ENCODE assay signal across 13 cellular contexts in genomic region chr13:97280478-97280877, GRCh38. TPM values are rescaled to one million over a fixed set of nuclear protein-coding genes. Genes with fewer than 3 reads are reported as not detected.
DNase-seq lines count a peak whose midpoint lies in the region; ATAC-seq and TF ChIP-seq lines count a peak whose summit lies in the region.
"Had no signal": no experiment of that assay in that cellular context is flagged by ENCODE, and none has a peak within 500 bp of the region (broad histone marks: within the 10 kb centered on the region; RNA-seq: fewer than 3 reads in every experiment).

No MANE protein-coding gene starts in this region.

- peak; percentile 59; the same call in 2 of the 3 replicates for ATAC-seq in GM23338
- peak; percentile 62 for ATAC-seq in WTC11
- ATAC-seq in HG02981 (IDR thresholded peaks at IDR 0.05; ENCODE audit: unreplicated experiment): no peak
- no peak for ATAC-seq in GM18498 (IDR thresholded peaks at IDR 0.05; ENCODE audit: unreplicated experiment)
- ATAC-seq in GM19463 (IDR thresholded peaks at IDR 0.05; ENCODE audit: unreplicated experiment): no peak
- ATAC-seq: stimulated activated naive B cell treated with anti-CD40 and anti-IgM and Interleukin-4, amounts not matched to agents 10 μg/mL and 1 μg/mL and 100 μg/mL, for 72 hours had no signal

- intact Hi-C loops in head of caudate nucleus (cut with DNase I): no loop called here
- intact Hi-C loops in lower leg skin (cut with DNase I; ENCODE audit: low total_unique reads): loop anchor here (2.0 to 10.0 kb wide), 2 partner anchors 46 to 1194 kb away; no protein-coding TSS in a partner anchor

- H3K9me2 ChIP-seq in GM23338 (ENCODE audit: insufficient read depth): no peaks in the 10 kb centered on the region

- POLR2A ChIA-PET in WTC11 (lab: Charles Lee): no interaction called here

- no peaks in the 10 kb centered on the region for H3K27me3 ChIP-seq in GM23338 (ENCODE audit: insufficient read depth)

- no peaks in the 10 kb centered on the region for H3K9me3 Mint-ChIP-seq in GM23338
- H3K9me3 Mint-ChIP-seq in WTC11: no peaks in the 10 kb centered on the region
- H3K9me3 Mint-ChIP-seq: activated T-helper 1 cell treated with anti-CD3 and anti-CD28 coated beads, Interleukin-12 subunit alpha, Interleukin-12 subunit beta, Interleukin-2, Interleukin-4 antibody, amounts not matched to agents 30 ng/mL and 10 ng/mL and 1 ng/mL, durations not matched to agents 14 hours and 24 hours and 36 hours had no signal

- no peaks in the 10 kb centered on the region for H3K4me1 ChIP-seq in GM23338 (ENCODE audit: insufficient read depth)

- H3K36me3 ChIP-seq in GM23338 (ENCODE audit: insufficient read depth): no peaks in the 10 kb centered on the region

- H2AFZ ChIP-seq in GM23338: 0 out of 2 replicates have a peak overlapping the region, but pooled peaks have one; percentile 75

- CTCF ChIA-PET in WTC11 (lab: Charles Lee): no interaction called here

- TF ChIP-seq CTCF in GM23338 (conservative IDR thresholded peaks at IDR 0.05; ENCODE audit: low read depth in 2 of 2) (no peak), WTC11 (IDR thresholded peaks at IDR 0.05) (no peak), lower leg skin (IDR thresholded peaks at IDR 0.05) (no peak)

- H3K4me1 Mint-ChIP-seq in GM23338: peaks cover 5% of the 10 kb centered on the region
- H3K4me1 Mint-ChIP-seq in WTC11: peaks cover 5% of the 10 kb centered on the region; the same call in 1 of the 2 replicates

- H3K4me3 ChIP-seq in GM23338 (no peak overlapping the region), skin epidermis (no peak overlapping the region), lower leg skin (ENCODE audit: low read depth, poor library complexity, severe bottlenecking) (no peak overlapping the region)

- no peak for DNase-seq in GM23338 (ENCODE audit: low spot score)
- no peak for DNase-seq in WTC11 (ENCODE audit: low spot score)
- peak in 22 of 42 donors; percentile 27 to 81 (median 42) for DNase-seq in head of caudate nucleus
- DNase-seq in lower leg skin (ENCODE audit: low spot score in 2 of 2): no peak
- DNase-seq: effector CD4-positive, alpha-beta T cell; Kasumi-1; NCI-H774; stimulated activated naive B cell treated with anti-CD40 and anti-IgM and Interleukin-4, amounts not matched to agents 10 μg/mL and 1 μg/mL and 100 μg/mL, for 72 hours had no signal

- H3K27ac Mint-ChIP-seq in GM23338 (no peak overlapping the region), WTC11 (no peak overlapping the region)
- H3K27ac Mint-ChIP-seq: activated T-helper 1 cell treated with anti-CD3 and anti-CD28 coated beads, Interleukin-12 subunit alpha, Interleukin-12 subunit beta, Interleukin-2, Interleukin-4 antibody, amounts not matched to agents 30 ng/mL and 10 ng/mL and 1 ng/mL, durations not matched to agents 14 hours and 24 hours and 36 hours; stimulated activated naive B cell treated with anti-CD40 and anti-IgM and Interleukin-4, amounts not matched to agents 10 μg/mL and 1 μg/mL and 100 μg/mL, for 72 hours had no signal

- H3K36me3 Mint-ChIP-seq in GM23338 (ENCODE audit: low read depth) (no peaks in the 10 kb centered on the region), WTC11 (no peaks in the 10 kb centered on the region)

- H3K27me3 Mint-ChIP-seq in GM23338 (ENCODE audit: insufficient read depth, low read depth, poor library complexity) (no peaks in the 10 kb centered on the region), WTC11 (ENCODE audit: low read depth) (no peaks in the 10 kb centered on the region)
- H3K27me3 Mint-ChIP-seq: stimulated activated naive B cell treated with anti-CD40 and anti-IgM and Interleukin-4, amounts not matched to agents 10 μg/mL and 1 μg/mL and 100 μg/mL, for 72 hours had no signal

- 49 to 52% methylated on average over 4 of the region's 4 CpGs for WGBS in lower leg skin, 2 donors

- H3K27ac ChIP-seq in GM23338 (ENCODE audit: low read depth) (no peak overlapping the region), skin epidermis (peak overlapping the region in 13 of 21 experiments; percentile 3 to 71 (median 52))

- no peaks in the 10 kb centered on the region for H3K79me2 ChIP-seq in GM23338 (replicated peaks; ENCODE audit: insufficient read depth)

- no peaks in the 10 kb centered on the region for H3F3A ChIP-seq in GM23338 (replicated peaks; ENCODE audit: low read depth)

- H4K20me1 ChIP-seq in GM23338 (replicated peaks; ENCODE audit: insufficient read depth): no peaks in the 10 kb centered on the region

- no peak for TF ChIP-seq POLR2A in lower leg skin (IDR thresholded peaks at IDR 0.05)

- no peak overlapping the region for H3K4me2 ChIP-seq in GM23338

- H3K4me3 Mint-ChIP-seq in GM23338 (no peak overlapping the region), WTC11 (no peak overlapping the region)
- H3K4me3 Mint-ChIP-seq: activated T-helper 1 cell treated with anti-CD3 and anti-CD28 coated beads, Interleukin-12 subunit alpha, Interleukin-12 subunit beta, Interleukin-2, Interleukin-4 antibody, amounts not matched to agents 30 ng/mL and 10 ng/mL and 1 ng/mL, durations not matched to agents 14 hours and 24 hours and 36 hours; stimulated activated naive B cell treated with anti-CD40 and anti-IgM and Interleukin-4, amounts not matched to agents 10 μg/mL and 1 μg/mL and 100 μg/mL, for 72 hours had no signal

TF ChIP-seq in GM23338, 12 proteins besides CTCF, POLR2A, EP300 and RAD21 (continues in another document):
- TF ChIP-seq POLR2AphosphoS5 (IDR thresholded peaks at IDR 0.05; ENCODE audit: low read depth) (no peak), EZH2 (IDR thresholded peaks at IDR 0.05; ENCODE audit: low read depth, unreplicated experiment) (no peak), EZH2phosphoT487 (IDR thresholded peaks at IDR 0.05; ENCODE audit: unreplicated experiment) (no peak), JUNB (IDR thresholded peaks at IDR 0.05; ENCODE audit: unreplicated experiment) (no peak), ETS1 (IDR thresholded peaks at IDR 0.05) (no peak), ZNF114 (CRISPR knock-in tag; IDR thresholded peaks at IDR 0.05) (no peak)

TF ChIP-seq in WTC11, 78 proteins besides CTCF, POLR2A, EP300 and RAD21:
- no peak for TF ChIP-seq ZNF416 (CRISPR knock-in tag; IDR thresholded peaks at IDR 0.05)
TF ChIP-seq in WTC11: peak in this region for 0.

RNA-seq across cellular contexts. Expression of gene MBNL2, which starts 58.3 kb away (rescaled TPM):
- 1.3 and 3.2 TPM in 2 replicates for total RNA-seq in GM23338 (2014; rRNA removed; shearing (Covaris generic))
- polyA plus RNA-seq in GM23338 (2016; fragmentation: Nextera tagmentation; extraction: Ambion mirVana): 0.49 and 0.55 TPM in 2 replicates
- total RNA-seq in WTC11 (2021) (0.85 to 1.9 TPM (median 1.7 TPM) in 3 replicates), lower leg skin (10 to 100 TPM; 37.6 to 59.5 (median 45.4) TPM)

Comparison
In these comparisons a context has a peak if more than half of its experiments do, and no peak if none do; other contexts are left out.
1. ATAC-seq: peak in GM23338 (single experiment) and WTC11 (single experiment); none in HG02981 (single experiment), GM18498 (single experiment) and GM19463 (single experiment).
2. DNase-seq: peak in head of caudate nucleus (22 of 42); none in GM23338 (single experiment), WTC11 (single experiment) and lower leg skin (0 of 2).